Comparison of ENCODE assay signal across 11 cellular contexts in genomic region chr21:31874817-31875216, GRCh38. TPM values are rescaled to one million over a fixed set of nuclear protein-coding genes. Genes with fewer than 3 reads are reported as not detected.
DNase-seq lines count a peak whose midpoint lies in the region; ATAC-seq and TF ChIP-seq lines count a peak whose summit lies in the region.
"Had no signal": no experiment of that assay in that cellular context is flagged by ENCODE, and none has a peak within 500 bp of the region (broad histone marks: within the 10 kb centered on the region; RNA-seq: fewer than 3 reads in every experiment).

No MANE protein-coding gene starts in this region.

- TF ChIP-seq CTCF in left ventricle myocardium inferior (IDR thresholded peaks at IDR 0.05; ENCODE audit: borderline replicate concordance) (no peak), heart right ventricle (IDR thresholded peaks at IDR 0.05) (no peak)

- H3K9me3 Mint-ChIP-seq in naive thymus-derived CD8-positive, alpha-beta T cell: no peaks in the 10 kb centered on the region

- DNase-seq in left ventricle myocardium inferior: no peak
- DNase-seq in heart right ventricle: no peak
- no peak for DNase-seq in naive thymus-derived CD8-positive, alpha-beta T cell
- DNase-seq: foreskin keratinocyte, T-helper 9 cell had no signal

- H3K4me3 Mint-ChIP-seq in naive thymus-derived CD8-positive, alpha-beta T cell: peak overlapping the region in 8 of 10 donors; percentile 40 to 87 (median 62)

- H3K27me3 ChIP-seq in left ventricle myocardium inferior (ENCODE audit: low read depth) (peaks cover 67% of the 10 kb centered on the region), heart right ventricle (peaks cover 0 to 67% (median 41%) of the 10 kb centered on the region in 7 donors), ectodermal cell (ENCODE audit: control insufficient read depth, insufficient read depth, low read length, poor library complexity, severe bottlenecking) (peaks cover 32% of the 10 kb centered on the region)

- H3K27me3 Mint-ChIP-seq in naive thymus-derived CD8-positive, alpha-beta T cell: peaks cover 30 to 64% (median 42%) of the 10 kb centered on the region in 5 donors

- peak overlapping the region in 1 of 10 donors; percentile 26 for H3K27ac Mint-ChIP-seq in naive thymus-derived CD8-positive, alpha-beta T cell

- intact Hi-C loops in left ventricle myocardium inferior (cut with micrococcal nuclease): no loop called here
- intact Hi-C loops in heart right ventricle (cut with DNase I): loop anchor here in 2 of 10 donors (5.0 to 10.0 kb wide), 2 partner anchors 90 to 392 kb away; no protein-coding TSS in a partner anchor

- H3K9me3 ChIP-seq in left ventricle myocardium inferior (replicated peaks) (no peaks in the 10 kb centered on the region), heart right ventricle (no peaks in the 10 kb centered on the region), ectodermal cell (ENCODE audit: control insufficient read depth, low read length) (no peaks in the 10 kb centered on the region)
- H3K9me3 ChIP-seq: tibial nerve had no signal

- H3K4me1 ChIP-seq in left ventricle myocardium inferior (peaks cover 35% of the 10 kb centered on the region), heart right ventricle (peaks cover 4 to 31% (median 14%) of the 10 kb centered on the region in 9 donors), ectodermal cell (ENCODE audit: control insufficient read depth, insufficient read depth, low read length) (peaks cover 15% of the 10 kb centered on the region)
- H3K4me1 ChIP-seq: foreskin keratinocyte had no signal

- H3K27ac ChIP-seq in left ventricle myocardium inferior (replicated peaks) (no peak overlapping the region), heart right ventricle (no peak overlapping the region), ectodermal cell (ENCODE audit: insufficient read depth, low read depth, low read length, poor library complexity, severe bottlenecking) (no peak overlapping the region)
- H3K27ac ChIP-seq: foreskin keratinocyte, tibial nerve had no signal

- H3K36me3 Mint-ChIP-seq in naive thymus-derived CD8-positive, alpha-beta T cell: no peaks in the 10 kb centered on the region

- peaks cover 7 to 13% (median 9%) of the 10 kb centered on the region in 4 donors for H3K4me1 Mint-ChIP-seq in naive thymus-derived CD8-positive, alpha-beta T cell

- WGBS in heart right ventricle, 2 donors: 68% methylated on average over 12 of the region's 12 CpGs
- 21 to 24% methylated on average over 12 of the region's 12 CpGs for WGBS in ectodermal cell, 2 experiments

- H3K4me3 ChIP-seq in left ventricle myocardium inferior: peak overlapping the region; percentile 72
- no peak overlapping the region for H3K4me3 ChIP-seq in heart right ventricle
- H3K4me3 ChIP-seq in ectodermal cell (ENCODE audit: insufficient read depth, low read depth, low read length): peak overlapping the region; percentile 66

- ATAC-seq in heart right ventricle (no peak), GM21825 (IDR thresholded peaks at IDR 0.05; ENCODE audit: unreplicated experiment) (no peak), GM21515 (IDR thresholded peaks at IDR 0.05; ENCODE audit: unreplicated experiment) (no peak), HG02852 (IDR thresholded peaks at IDR 0.05; ENCODE audit: unreplicated experiment) (no peak)
- ATAC-seq in naive thymus-derived CD8-positive, alpha-beta T cell: no peak
- no peak for ATAC-seq in activated CD4-positive, CD25-positive, alpha-beta regulatory T cell treated with anti-CD3 and anti-CD28 coated beads, Interleukin-2, amount 50 U/mL, for 24 hours

- POLR2A ChIA-PET in naive thymus-derived CD8-positive, alpha-beta T cell (lab: Charles Lee): interaction anchor here (0.6 to 1.3 kb wide), 3 partner anchors 83 to 100 kb away, joined by 3 to 4 read pairs (median 3); no protein-coding TSS in a partner anchor

- no peaks in the 10 kb centered on the region for H3K36me3 ChIP-seq in left ventricle myocardium inferior
- H3K36me3 ChIP-seq in heart right ventricle: no peaks in the 10 kb centered on the region
- no peaks in the 10 kb centered on the region for H3K36me3 ChIP-seq in ectodermal cell (ENCODE audit: control insufficient read depth, insufficient read depth, low read length)
- H3K36me3 ChIP-seq: tibial nerve had no signal

RNA-seq across cellular contexts. Expression of gene HUNK, which starts 2.0 kb away (rescaled TPM):
- 0.44 TPM for total RNA-seq in left ventricle myocardium inferior
- under 1 TPM in 9 of 10 donors, not detected in 1; 0.04 to 0.81 (median 0.10) TPM for total RNA-seq in heart right ventricle
- under 1 TPM in 1 of 2 donors, not detected in 1; 0.14 TPM for polyA plus RNA-seq in heart right ventricle
- polyA plus RNA-seq in ectodermal cell (2013, experiment 1 of 4): 8.4 TPM
- polyA plus RNA-seq in ectodermal cell (2013, experiment 2 of 4): 10.8 TPM
- 6.6 TPM for polyA plus RNA-seq in ectodermal cell (2013, experiment 3 of 4)
- 7.1 TPM for polyA plus RNA-seq in ectodermal cell (2013, experiment 4 of 4)
- total RNA-seq in naive thymus-derived CD8-positive, alpha-beta T cell: under 1 TPM; 0.23 to 0.74 TPM
- polyA plus RNA-seq in naive thymus-derived CD8-positive, alpha-beta T cell: under 1 TPM in 1 of 3 donors, not detected in 2; 0.05 TPM

Comparison
In these comparisons a context has a peak if more than half of its experiments do, and no peak if none do; other contexts are left out.
1. H3K4me3 ChIP-seq: peak in left ventricle myocardium inferior (single experiment) and ectodermal cell (single experiment); none in heart right ventricle (0 of 10).